ENCODE assay signal across 10 cellular contexts in genomic region chr17:38511126-38512108, GRCh38.
A peak's percentile ranks its signal among the peaks of the same experiment; 100 is the strongest.
DNase-seq lines count a peak whose midpoint lies in the region; ATAC-seq and TF ChIP-seq lines count a peak whose summit lies in the region.
"Had no signal": no experiment of that assay in that cellular context is flagged by ENCODE, and none has a peak within 500 bp of the region (broad histone marks: within the 10 kb centered on the region; RNA-seq: fewer than 3 reads in every experiment).

No MANE protein-coding gene starts in this region.

- H3K4me3 ChIP-seq in epithelial cell of esophagus (ENCODE audit: low read length) = no peak overlapping the region

- H3K27me3 Mint-ChIP-seq in Calu3 (ENCODE audit: unreplicated experiment) = no peaks in the 10 kb centered on the region
- peaks cover 26 to 42% of the 10 kb centered on the region in 2 donors for H3K27me3 Mint-ChIP-seq in natural killer cell treated with Interleukin-12 subunit alpha and Interleukin-12 subunit beta and Interleukin-15 and Interleukin-18, amount 100 ng/mL, for 72 hours

- H3K36me3 Mint-ChIP-seq in Calu3 (ENCODE audit: insufficient read depth, unreplicated experiment) = peaks cover 29% of the 10 kb centered on the region
- H3K36me3 Mint-ChIP-seq in natural killer cell treated with Interleukin-12 subunit alpha and Interleukin-12 subunit beta and Interleukin-15 and Interleukin-18, amount 100 ng/mL, for 72 hours = no peaks in the 10 kb centered on the region

- H3K4me1 Mint-ChIP-seq in Calu3 (ENCODE audit: low read depth, unreplicated experiment) = no peaks in the 10 kb centered on the region
- H3K4me1 Mint-ChIP-seq in natural killer cell treated with Interleukin-12 subunit alpha and Interleukin-12 subunit beta and Interleukin-15 and Interleukin-18, amount 100 ng/mL, for 72 hours (ENCODE audit: low read depth in 2 of 2) = peaks cover 7 to 11% of the 10 kb centered on the region in 2 donors

- BruUV-seq in Calu3 (replicated peaks; lab: Mats Ljungman, UMichigan) = TSS peak; percentile 74

- TF ChIP-seq CTCF in Calu3 (IDR thresholded peaks at IDR 0.05; ENCODE audit: unreplicated experiment) (no peak), epithelial cell of esophagus (IDR thresholded peaks at IDR 0.05; ENCODE audit: insufficient read depth, low read depth, low read length, missing control alignments) (no peak)

- intact Hi-C loops in Calu3 (cut with micrococcal nuclease; ENCODE audit: unreplicated experiment) = no loop called here

- ATAC-seq in natural killer cell treated with Interleukin-12 subunit alpha and Interleukin-12 subunit beta and Interleukin-15 and Interleukin-18, amount 100 ng/mL, for 72 hours = no peak
- ATAC-seq in HG02981 (IDR thresholded peaks at IDR 0.05; ENCODE audit: unreplicated experiment) (no peak), HG02588 (IDR thresholded peaks at IDR 0.05; ENCODE audit: unreplicated experiment) (no peak)

- H3K4me3 Mint-ChIP-seq in Calu3 (ENCODE audit: low read depth, unreplicated experiment) = no peak overlapping the region
- peak overlapping the region; percentile 6 for H3K4me3 Mint-ChIP-seq in natural killer cell treated with Interleukin-12 subunit alpha and Interleukin-12 subunit beta and Interleukin-15 and Interleukin-18, amount 100 ng/mL, for 72 hours

- H3K27ac Mint-ChIP-seq in Calu3 (ENCODE audit: unreplicated experiment) = peak overlapping the region; percentile 43
- H3K27ac Mint-ChIP-seq in natural killer cell treated with Interleukin-12 subunit alpha and Interleukin-12 subunit beta and Interleukin-15 and Interleukin-18, amount 100 ng/mL, for 72 hours = no peak overlapping the region

- CTCF ChIA-PET in Calu3 (lab: Charles Lee) = interaction anchor here (3.0 kb wide), 1 partner anchor 156 kb away, joined by 8 read pairs; no protein-coding TSS in a partner anchor

- DNase-seq in Calu3 (no peak), LHCN-M2 (ENCODE audit: low read depth) (peak; percentile 87), epithelial cell of esophagus (ENCODE audit: low read depth) (peak; percentile 42), NCI-H2171 (lab: John Stamatoyannopoulos, UW) (no peak), NCI-H2107 (lab: John Stamatoyannopoulos, UW) (no peak)
- no peak for DNase-seq in natural killer cell treated with Interleukin-12 subunit alpha and Interleukin-12 subunit beta and Interleukin-15 and Interleukin-18, amount 100 ng/mL, for 72 hours (ENCODE audit: low spot score)
- DNase-seq: activated naive CD4-positive, alpha-beta T cell treated with anti-CD3 and anti-CD28 coated beads, Interleukin-2, amount 50 U/mL, for 16 hours; NCI-H1092 had no signal

- no peaks in the 10 kb centered on the region for H3K9me3 Mint-ChIP-seq in Calu3 (ENCODE audit: low read depth, unreplicated experiment)
- no peaks in the 10 kb centered on the region for H3K9me3 Mint-ChIP-seq in natural killer cell treated with Interleukin-12 subunit alpha and Interleukin-12 subunit beta and Interleukin-15 and Interleukin-18, amount 100 ng/mL, for 72 hours

Comparison
In these comparisons a context has a peak if more than half of its experiments do, and no peak if none do; other contexts are left out.
1. DNase-seq: peak in LHCN-M2 (single experiment) and epithelial cell of esophagus (single experiment); none in Calu3 (single experiment), natural killer cell treated with Interleukin-12 subunit alpha and Interleukin-12 subunit beta and Interleukin-15 and Interleukin-18, amount 100 ng/mL, for 72 hours (single experiment), NCI-H2171 (single experiment) and NCI-H2107 (single experiment).